Comparison of ENCODE assay signal across 8 cellular contexts in the genomic region with DNA sequence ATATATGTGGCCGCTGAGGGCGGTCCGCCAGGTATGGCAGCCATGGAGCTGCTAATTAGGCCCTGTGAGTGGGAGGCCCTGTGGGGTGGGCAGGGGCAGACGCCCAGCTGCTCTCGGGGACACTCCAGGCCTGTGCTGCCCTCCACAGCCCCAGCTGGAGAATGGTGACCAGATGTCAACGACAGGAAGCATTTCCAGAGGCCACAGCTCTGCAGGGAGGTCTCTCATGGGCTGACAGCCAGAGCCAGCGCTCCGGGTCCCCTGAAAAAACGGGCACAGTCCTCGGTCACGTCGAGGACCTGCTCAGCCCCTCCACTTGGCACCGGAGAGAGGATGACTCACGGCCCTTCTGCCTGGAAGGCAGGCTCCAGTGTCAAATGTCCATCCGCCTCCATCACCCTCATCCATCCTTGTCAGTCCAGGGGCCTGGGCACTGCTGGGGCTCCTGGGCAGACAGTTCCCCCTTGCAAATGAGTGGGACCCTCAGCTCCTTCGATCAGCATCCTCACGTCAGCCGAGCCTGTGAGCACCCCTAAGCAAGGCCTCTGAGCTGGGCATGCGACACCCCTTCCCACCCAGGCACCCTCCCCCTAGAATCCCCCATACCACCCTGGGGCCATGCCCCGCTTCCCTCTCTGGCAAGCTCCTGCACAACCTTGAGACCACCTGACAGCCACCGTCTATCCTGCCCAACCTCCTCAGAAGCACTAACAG. TPM values are rescaled to one million over a fixed set of nuclear protein-coding genes. Genes with fewer than 3 reads are reported as not detected.
A peak's percentile ranks its signal among the peaks of the same experiment; 100 is the strongest.
DNase-seq lines count a peak whose midpoint lies in the region; ATAC-seq, FAIRE-seq and TF ChIP-seq lines count a peak whose summit lies in the region.

No MANE protein-coding gene starts in this region.

- FAIRE-seq in HepG2 (lab: Jason Lieb, UNC) = no peak

- no peak for TF ChIP-seq POLR2A in HepG2 (IDR thresholded peaks at IDR 0.05; ENCODE audit: insufficient read depth in 1 of 2, low read depth in 2 of 2, low read length in 2 of 2)

- peak overlapping the region; percentile 86 for H3K4me3 Mint-ChIP-seq in GM23338
- peak overlapping the region; percentile 76 for H3K4me3 Mint-ChIP-seq in activated CD4-positive, alpha-beta memory T cell treated with anti-CD3 and anti-CD28 coated beads for 36 hours

- 0 out of 2 replicates have a peak overlapping the region, but pooled peaks have one; percentile 52 for H3K27ac Mint-ChIP-seq in GM23338
- no peak overlapping the region for H3K27ac Mint-ChIP-seq in activated CD4-positive, alpha-beta memory T cell treated with anti-CD3 and anti-CD28 coated beads for 36 hours

- TF ChIP-seq CTCF in AG04450 (IDR thresholded peaks at IDR 0.05; ENCODE audit: low read depth, low read length) = no peak
- TF ChIP-seq CTCF in GM23338 (conservative IDR thresholded peaks at IDR 0.05; ENCODE audit: low read depth in 2 of 2) = no peak
- peak; percentile 38 for TF ChIP-seq CTCF in HepG2 (CRISPR knock-in tag; IDR thresholded peaks at IDR 0.05)

- DNase-seq in AG04450 (ENCODE audit: low read depth, low spot score) (no peak), GM23338 (ENCODE audit: low spot score) (no peak), HepG2 (ENCODE audit: low spot score) (no peak), NCI-H2227 treated with DMSO at 0.1 percent for 48 hours (lab: John Stamatoyannopoulos, UW) (no peak), NCI-H146 (lab: John Stamatoyannopoulos, UW) (no peak), NCI-H1694 (lab: John Stamatoyannopoulos, UW) (no peak), DMS153 treated with DMSO at 0.1 percent for 48 hours (lab: John Stamatoyannopoulos, UW; ENCODE audit: unreplicated experiment) (no peak)
- no peak for DNase-seq in activated CD4-positive, alpha-beta memory T cell treated with anti-CD3 and anti-CD28 coated beads for 36 hours

- H3K9me3 Mint-ChIP-seq in GM23338 = no peaks in the 10 kb centered on the region; the same call in 1 of the 3 replicates
- no peaks in the 10 kb centered on the region for H3K9me3 Mint-ChIP-seq in activated CD4-positive, alpha-beta memory T cell treated with anti-CD3 and anti-CD28 coated beads for 36 hours

- no peak for ATAC-seq in GM23338
- no peak for ATAC-seq in HepG2

- in situ Hi-C loops in HepG2 (cut with HindIII; ENCODE audit: extremely low pct_ligation_motif_present, low pct_unique_long_range_greater_than_20kb) = no loop called here

- peaks cover 14% of the 10 kb centered on the region for H3K4me1 ChIP-seq in GM23338 (ENCODE audit: insufficient read depth)
- peaks cover 62% of the 10 kb centered on the region for H3K4me1 ChIP-seq in HepG2 (ENCODE audit: insufficient read depth, low read length)

- TF ChIP-seq RAD21 in HepG2 (CRISPR knock-in tag; IDR thresholded peaks at IDR 0.05) = no peak

- 0 out of 2 replicates have a peak, but pooled peaks cover 8% of the 10 kb centered on the region for H3F3A ChIP-seq in GM23338 (replicated peaks; ENCODE audit: low read depth)

- H2AFZ ChIP-seq in GM23338 (peak overlapping the region; percentile 72; the same call in 1 of the 2 replicates), HepG2 (ENCODE audit: low read length) (no peak overlapping the region)

- POLR2A ChIA-PET in AG04450 (lab: Yijun Ruan, JAX) (interaction anchor here (0.8 kb wide), 1 partner anchor 12 kb away, joined by 3 read pairs; no protein-coding TSS in a partner anchor), HepG2 (lab: Yijun Ruan, JAX) (interaction anchor here (1.3 to 3.7 kb wide), 5 partner anchors 9 to 14 kb away, joined by 4 to 19 read pairs (median 15); no protein-coding TSS in a partner anchor)
- POLR2A ChIA-PET in activated CD4-positive, alpha-beta memory T cell treated with anti-CD3 and anti-CD28 coated beads for 36 hours (lab: Charles Lee) = interaction anchor here (0.6 to 1.4 kb wide), 2 partner anchors 12 to 261 kb away, joined by 3 read pairs; no protein-coding TSS in a partner anchor

- H3K9me3 ChIP-seq in AG04450 (ENCODE audit: control insufficient read depth, insufficient read depth, low read length) = no peaks in the 10 kb centered on the region
- no peaks in the 10 kb centered on the region for H3K9me3 ChIP-seq in HepG2 (ENCODE audit: low read length)

- no peaks in the 10 kb centered on the region for H4K20me1 ChIP-seq in GM23338 (replicated peaks; ENCODE audit: insufficient read depth)
- no peaks in the 10 kb centered on the region for H4K20me1 ChIP-seq in HepG2 (ENCODE audit: insufficient read depth, low read length)

- TF ChIP-seq EP300 in HepG2 (IDR thresholded peaks at IDR 0.05; ENCODE audit: low read depth in 2 of 2, low read length in 2 of 2) (no peak), HepG2 (CRISPR knock-in tag; IDR thresholded peaks at IDR 0.05; ENCODE audit: borderline replicate concordance) (no peak)

- 91% methylated on average over 14 of the region's 21 CpGs for WGBS in HepG2 (ENCODE audit: low lambda C conversion rate)

- BruUV-seq in HepG2 (replicated peaks; lab: Mats Ljungman, UMichigan) = TSS peak; percentile 54

- intact Hi-C loops in activated CD4-positive, alpha-beta memory T cell treated with anti-CD3 and anti-CD28 coated beads for 36 hours (cut with micrococcal nuclease) = loop anchor here (5.0 to 10.0 kb wide), 2 partner anchors 145 to 688 kb away; a partner anchor contains a TSS
- intact Hi-C loops in HepG2 (cut with micrococcal nuclease; ENCODE audit: unreplicated experiment) = no loop called here

- no peak overlapping the region for H3K9ac ChIP-seq in HepG2 (ENCODE audit: insufficient read depth, low read depth, low read length)

- H3K36me3 ChIP-seq in GM23338 (ENCODE audit: insufficient read depth) (no peaks in the 10 kb centered on the region), HepG2 (replicated peaks in 1 of 2; ENCODE audit: control insufficient read depth in 1 of 2, insufficient read depth in 2 of 2, low read length in 2 of 2) (no peaks in the 10 kb centered on the region; a peak in 1 of 5 replicates)

- H3K27ac ChIP-seq in AG04450 (ENCODE audit: low read depth, low read length) (no peak overlapping the region), GM23338 (ENCODE audit: low read depth) (no peak overlapping the region), HepG2 (ENCODE audit: extremely low read length, insufficient read depth, low read length) (no peak overlapping the region)

- H3K79me2 ChIP-seq in GM23338 (replicated peaks; ENCODE audit: insufficient read depth) (peaks cover 52% of the 10 kb centered on the region), HepG2 (ENCODE audit: insufficient read depth, low read length) (peaks cover 37% of the 10 kb centered on the region)

- H3K27me3 Mint-ChIP-seq in GM23338 (ENCODE audit: insufficient read depth, low read depth, poor library complexity) = peaks cover 12% of the 10 kb centered on the region
- H3K27me3 Mint-ChIP-seq in activated CD4-positive, alpha-beta memory T cell treated with anti-CD3 and anti-CD28 coated beads for 36 hours = peaks cover 7% of the 10 kb centered on the region

- H3K36me3 Mint-ChIP-seq in GM23338 (ENCODE audit: low read depth) = no peaks in the 10 kb centered on the region; the same call in 1 of the 3 replicates
- H3K36me3 Mint-ChIP-seq in activated CD4-positive, alpha-beta memory T cell treated with anti-CD3 and anti-CD28 coated beads for 36 hours = peaks cover 3% of the 10 kb centered on the region

- H3K27me3 ChIP-seq in AG04450 (ENCODE audit: control insufficient read depth, insufficient read depth, low read length) (no peaks in the 10 kb centered on the region), GM23338 (ENCODE audit: insufficient read depth) (0 out of 2 replicates have a peak, but pooled peaks cover 3% of the 10 kb centered on the region), HepG2 (ENCODE audit: control insufficient read depth in 1 of 2, insufficient read depth in 2 of 2, low read length in 2 of 2) (no peaks in the 10 kb centered on the region; a peak in 1 of 5 replicates)

- H3K4me3 ChIP-seq in AG04450 (ENCODE audit: low read depth, low read length) (peak overlapping the region; percentile 73), GM23338 (peak overlapping the region; percentile 65), HepG2 (replicated peaks in 1 of 3; ENCODE audit: insufficient read depth in 1 of 3, low read depth in 2 of 3, low read length in 3 of 3) (peak overlapping the region in 1 of 3 experiments; percentile 83; a peak in 2 of 6 replicates)

- H3K4me1 Mint-ChIP-seq in GM23338 = peaks cover 22% of the 10 kb centered on the region
- H3K4me1 Mint-ChIP-seq in activated CD4-positive, alpha-beta memory T cell treated with anti-CD3 and anti-CD28 coated beads for 36 hours (ENCODE audit: low read depth) = peaks cover 58% of the 10 kb centered on the region

- H3K9me2 ChIP-seq in GM23338 (ENCODE audit: insufficient read depth) = no peaks in the 10 kb centered on the region

- H3K4me2 ChIP-seq in GM23338 (peak overlapping the region; percentile 90), HepG2 (ENCODE audit: low read depth, low read length) (peak overlapping the region; percentile 86)

- CTCF ChIA-PET in AG04450 (lab: Charles Lee) (interaction anchor here (2.4 kb wide), 1 partner anchor 30 kb away, joined by 30 read pairs; no protein-coding TSS in a partner anchor), HepG2 (lab: Yijun Ruan, JAX; ENCODE audit: low intra/inter-chr PET ratio, low total read pairs) (no interaction called here)
- CTCF ChIA-PET in activated CD4-positive, alpha-beta memory T cell treated with anti-CD3 and anti-CD28 coated beads for 36 hours (lab: Charles Lee) = interaction anchor here (1.5 to 5.1 kb wide), 4 partner anchors 13 to 304 kb away, joined by 3 to 35 read pairs (median 11); no protein-coding TSS in a partner anchor

RNA-seq across cellular contexts. Expression of a gene that starts 1.9 kb away (rescaled TPM):
- polyA plus RNA-seq in AG04450 (2011; rRNA removed) = 65.3 and 88.5 TPM in 2 replicates
- polyA minus RNA-seq in AG04450 (2011; rRNA and poly(A)+ RNA removed) = 40.2 and 48.6 TPM in 2 replicates
- 62.3 and 125 TPM in 2 replicates for total RNA-seq in GM23338 (2014; rRNA removed; shearing (Covaris generic))
- 63.4 and 65.1 TPM in 2 replicates for polyA plus RNA-seq in GM23338 (2016; fragmentation: Nextera tagmentation; extraction: Ambion mirVana)
- total RNA-seq in activated CD4-positive, alpha-beta memory T cell treated with anti-CD3 and anti-CD28 coated beads for 36 hours = 10 to 100 TPM; 22.3 to 24.7 TPM
- total RNA-seq in HepG2 (2016; rRNA removed; fragmentation: Illumina TruSeq; extraction: Trizol) = 47.6 and 51.7 TPM in 2 replicates
- total RNA-seq in HepG2 (2016; cell fraction: cytosol; rRNA removed; fragmentation: Illumina TruSeq; extraction: Trizol; ENCODE audit: low read depth) = 16.5 and 25.0 TPM in 2 replicates
- total RNA-seq in HepG2 (2016; cell fraction: insoluble cytoplasmic fraction; rRNA removed; fragmentation: Illumina TruSeq; extraction: Trizol) = 48.2 and 51.2 TPM in 2 replicates
- 24.9 and 33.2 TPM in 2 replicates for total RNA-seq in HepG2 (2016; cell fraction: membrane; rRNA removed; fragmentation: Illumina TruSeq; extraction: Trizol)
- total RNA-seq in HepG2 (2016; cell fraction: nucleus; rRNA removed; fragmentation: Illumina TruSeq; extraction: Trizol) = 27.0 and 29.0 TPM in 2 replicates
- 35.3 and 44.7 TPM in 2 replicates for polyA plus RNA-seq in HepG2 (2011; rRNA removed)
- 51.3 and 78.1 TPM in 2 replicates for polyA plus RNA-seq in HepG2 (2011; cell fraction: cytosol; rRNA removed)
- polyA plus RNA-seq in HepG2 (2011; cell fraction: nucleus; rRNA removed) = 37.6 and 38.4 TPM in 2 replicates
- polyA plus RNA-seq in HepG2 (2012) = 16.2 and 31.9 TPM in 2 replicates
- polyA plus RNA-seq in HepG2 (2016; cell fraction: cytosol; fragmentation: Illumina TruSeq; extraction: Trizol; ENCODE audit: low read depth) = 22.8 and 28.7 TPM in 2 replicates
- polyA plus RNA-seq in HepG2 (2016; cell fraction: insoluble cytoplasmic fraction; fragmentation: Illumina TruSeq; extraction: Trizol; ENCODE audit: low read depth) = 39.0 and 42.7 TPM in 2 replicates
- 26.7 and 27.3 TPM in 2 replicates for polyA plus RNA-seq in HepG2 (2016; cell fraction: membrane; fragmentation: Illumina TruSeq; extraction: Trizol; ENCODE audit: low read depth)
- polyA plus RNA-seq in HepG2 (2016; cell fraction: nucleus; fragmentation: Illumina TruSeq; extraction: Trizol; ENCODE audit: insufficient read depth, low read depth) = 47.0 TPM in 2 replicates
- 35.1 and 45.0 TPM in 2 replicates for polyA minus RNA-seq in HepG2 (2011; rRNA and poly(A)+ RNA removed; ENCODE audit: low replicate concordance)
- 15.2 and 16.8 TPM in 2 replicates for polyA minus RNA-seq in HepG2 (2011; cell fraction: cytosol; rRNA and poly(A)+ RNA removed)
- polyA minus RNA-seq in HepG2 (2011; cell fraction: nucleus; rRNA and poly(A)+ RNA removed) = 4.4 and 8.2 TPM in 2 replicates
